Comparison of ENCODE assay signal across 8 cellular contexts in genomic region chr14:57486767-57487379, GRCh38. TPM values are rescaled to one million over a fixed set of nuclear protein-coding genes. Genes with fewer than 3 reads are reported as not detected.
DNase-seq lines count a peak whose midpoint lies in the region; ATAC-seq and TF ChIP-seq lines count a peak whose summit lies in the region.

No MANE protein-coding gene starts in this region.

- H3K4me3 Mint-ChIP-seq in activated CD4-positive, alpha-beta memory T cell treated with anti-CD3 and anti-CD28 coated beads for 36 hours: no peak overlapping the region

- WGBS in ovary, 3 donors: 18 to 28% (median 24%) methylated on average over 3 of the region's 3 CpGs
- WGBS in aorta, 2 donors: 38 to 45% methylated on average over 3 of the region's 3 CpGs

- ATAC-seq in aorta (ENCODE audit: low FRiP score) (no peak), GM19467 (IDR thresholded peaks at IDR 0.05; ENCODE audit: unreplicated experiment) (no peak)

- H3K4me1 Mint-ChIP-seq in activated CD4-positive, alpha-beta memory T cell treated with anti-CD3 and anti-CD28 coated beads for 36 hours (ENCODE audit: low read depth): no peaks in the 10 kb centered on the region

- intact Hi-C loops in ovary (cut with DNase I): loop anchor here in 3 of 4 donors (5.0 to 10.0 kb wide), 3 partner anchors 578 to 588 kb away; no protein-coding TSS in a partner anchor
- intact Hi-C loops in activated CD4-positive, alpha-beta memory T cell treated with anti-CD3 and anti-CD28 coated beads for 36 hours (cut with micrococcal nuclease): loop anchor here (1.0 kb wide), 1 partner anchor 585 kb away; no protein-coding TSS in a partner anchor
- intact Hi-C loops in aorta (cut with DNase I): loop anchor here (1.0 to 5.0 kb wide), 2 partner anchors 585 kb away; no protein-coding TSS in a partner anchor

- TF ChIP-seq POLR2A in ovary (IDR thresholded peaks at IDR 0.05): no peak

- H4K20me1 ChIP-seq in KMS-11 (ENCODE audit: insufficient read depth): no peaks in the 10 kb centered on the region
- no peaks in the 10 kb centered on the region for H4K20me1 ChIP-seq in fibroblast of lung (ENCODE audit: control insufficient read depth, extremely low read depth, insufficient read depth, low read length)

- no peak overlapping the region for H3K4me3 ChIP-seq in KMS-11 (IDR thresholded peaks at IDR 0.05; ENCODE audit: insufficient read depth, low read depth, low read length)
- H3K4me3 ChIP-seq in fibroblast of lung (replicated peaks in 1 of 4; ENCODE audit: control extremely low read depth in 1 of 4, insufficient read depth in 1 of 4, low read depth in 3 of 4, low read length in 4 of 4): no peak overlapping the region
- no peak overlapping the region for H3K4me3 ChIP-seq in ovary
- H3K4me3 ChIP-seq in aorta (ENCODE audit: low read length in 2 of 2): no peak overlapping the region

- H3K4me2 ChIP-seq in KMS-11: no peak overlapping the region
- H3K4me2 ChIP-seq in fibroblast of lung (ENCODE audit: extremely low read depth, insufficient read depth, low read length): no peak overlapping the region

- no peak overlapping the region for H3K27ac Mint-ChIP-seq in activated CD4-positive, alpha-beta memory T cell treated with anti-CD3 and anti-CD28 coated beads for 36 hours

- no peaks in the 10 kb centered on the region for H3K36me3 Mint-ChIP-seq in activated CD4-positive, alpha-beta memory T cell treated with anti-CD3 and anti-CD28 coated beads for 36 hours

- no peaks in the 10 kb centered on the region for H3K9me3 ChIP-seq in fibroblast of lung (ENCODE audit: control insufficient read depth, insufficient read depth, low read depth, low read length)
- H3K9me3 ChIP-seq in ovary: no peaks in the 10 kb centered on the region
- no peaks in the 10 kb centered on the region for H3K9me3 ChIP-seq in aorta (ENCODE audit: control insufficient read depth, low read length)

- H3K27ac ChIP-seq in KMS-11: no peak overlapping the region
- no peak overlapping the region for H3K27ac ChIP-seq in fibroblast of lung (ENCODE audit: insufficient read depth, low read length)
- no peak overlapping the region for H3K27ac ChIP-seq in ovary
- H3K27ac ChIP-seq in aorta (ENCODE audit: low read depth in 1 of 2, low read length in 2 of 2): no peak overlapping the region

- DNase-seq in DMS 273 treated with DMSO at 0.1 percent for 48 hours (lab: John Stamatoyannopoulos, UW) (peak; percentile 17), OCI-M1 (lab: John Stamatoyannopoulos, UW) (peak; percentile 43), fibroblast of lung (ENCODE audit: low read depth in 2 of 2) (peak; percentile 53 to 62), ovary (no peak), aorta (no peak)
- no peak for DNase-seq in activated CD4-positive, alpha-beta memory T cell treated with anti-CD3 and anti-CD28 coated beads for 36 hours

- no peak for TF ChIP-seq EP300 in ovary (IDR thresholded peaks at IDR 0.05)

- H3K4me1 ChIP-seq in KMS-11 (ENCODE audit: low read depth, poor library complexity, severe bottlenecking) (no peaks in the 10 kb centered on the region), fibroblast of lung (ENCODE audit: control insufficient read depth, extremely low read depth, insufficient read depth, low read length) (no peaks in the 10 kb centered on the region), ovary (ENCODE audit: insufficient read depth) (no peaks in the 10 kb centered on the region), aorta (ENCODE audit: control insufficient read depth in 1 of 2, insufficient read depth in 2 of 2, low read length in 2 of 2) (no peaks in the 10 kb centered on the region)

- no peaks in the 10 kb centered on the region for H3K9me3 Mint-ChIP-seq in activated CD4-positive, alpha-beta memory T cell treated with anti-CD3 and anti-CD28 coated beads for 36 hours

- peaks cover 2% of the 10 kb centered on the region for H3K27me3 Mint-ChIP-seq in activated CD4-positive, alpha-beta memory T cell treated with anti-CD3 and anti-CD28 coated beads for 36 hours

- no peaks in the 10 kb centered on the region for H3K27me3 ChIP-seq in KMS-11 (ENCODE audit: insufficient read depth, low read depth)
- H3K27me3 ChIP-seq in fibroblast of lung (ENCODE audit: control insufficient read depth, insufficient read depth, low read length): no peaks in the 10 kb centered on the region
- no peaks in the 10 kb centered on the region for H3K27me3 ChIP-seq in ovary
- H3K27me3 ChIP-seq in aorta (ENCODE audit: control insufficient read depth in 1 of 2, insufficient read depth in 2 of 2, low read length in 1 of 2): no peaks in the 10 kb centered on the region

- H3K36me3 ChIP-seq in KMS-11 (ENCODE audit: insufficient read depth): no peaks in the 10 kb centered on the region
- H3K36me3 ChIP-seq in fibroblast of lung (ENCODE audit: control insufficient read depth, insufficient read depth, low read length): no peaks in the 10 kb centered on the region
- no peaks in the 10 kb centered on the region for H3K36me3 ChIP-seq in ovary
- H3K36me3 ChIP-seq in aorta (ENCODE audit: control insufficient read depth in 1 of 2, insufficient read depth in 2 of 2, low read length in 1 of 2): no peaks in the 10 kb centered on the region

- H3K9ac ChIP-seq in KMS-11 (no peak overlapping the region), fibroblast of lung (ENCODE audit: insufficient read depth, low read length) (no peak overlapping the region)

- POLR2A ChIA-PET in activated CD4-positive, alpha-beta memory T cell treated with anti-CD3 and anti-CD28 coated beads for 36 hours (lab: Charles Lee): no interaction called here

- H3K79me2 ChIP-seq in KMS-11 (ENCODE audit: insufficient read depth, low read depth) (no peaks in the 10 kb centered on the region), fibroblast of lung (ENCODE audit: control insufficient read depth, insufficient read depth, low read length) (no peaks in the 10 kb centered on the region)

- H2AFZ ChIP-seq in KMS-11 (ENCODE audit: low read depth) (no peak overlapping the region), fibroblast of lung (ENCODE audit: low read length) (no peak overlapping the region)

- peak; percentile 58 for TF ChIP-seq CTCF in KMS-11 (conservative IDR thresholded peaks at IDR 0.05; ENCODE audit: low read depth, low read length)
- TF ChIP-seq CTCF in fibroblast of lung (conservative IDR thresholded peaks at IDR 0.05 in 1 of 2, IDR thresholded peaks at IDR 0.05 in 1 of 2; ENCODE audit: low read depth in 1 of 2, low read length in 2 of 2): peak; percentile 66 to 75
- peak; percentile 15 to 44 (median 37) for TF ChIP-seq CTCF in ovary (IDR thresholded peaks at IDR 0.05)

- CTCF ChIA-PET in activated CD4-positive, alpha-beta memory T cell treated with anti-CD3 and anti-CD28 coated beads for 36 hours (lab: Charles Lee): interaction anchor here (0.7 kb wide), 1 partner anchor 586 kb away, joined by 3 read pairs; no protein-coding TSS in a partner anchor

RNA-seq across cellular contexts. Expression of gene CCDC198, which starts 6.8 kb away (rescaled TPM):
- total RNA-seq in fibroblast of lung: not detected in 2 replicates
- polyA plus RNA-seq in fibroblast of lung: not detected in 2 replicates
- not detected in 2 replicates for polyA plus RNA-seq in fibroblast of lung (2012)
- polyA minus RNA-seq in fibroblast of lung (ENCODE audit: low replicate concordance): not detected in 2 replicates
- total RNA-seq in ovary: 10 to 100 TPM in 1 of 7 donors, 1 to 10 TPM in 3, under 1 TPM in 1, not detected in 2; 0.05 to 12.3 (median 1.3) TPM
- not detected for polyA plus RNA-seq in ovary
- total RNA-seq in activated CD4-positive, alpha-beta memory T cell treated with anti-CD3 and anti-CD28 coated beads for 36 hours: not detected
- total RNA-seq in aorta: not detected
- not detected for polyA plus RNA-seq in aorta

Comparison
In these comparisons a context has a peak if more than half of its experiments do, and no peak if none do; other contexts are left out.
1. DNase-seq: peak in DMS 273 treated with DMSO at 0.1 percent for 48 hours (single experiment), OCI-M1 (single experiment) and fibroblast of lung (2 of 2); none in ovary (0 of 5), activated CD4-positive, alpha-beta memory T cell treated with anti-CD3 and anti-CD28 coated beads for 36 hours (single experiment) and aorta (0 of 2).
2. Peak in every context shown above with its lines, with median percentiles within 50 percentile points of each other: CTCF ChIP-seq.